Comparison of ENCODE assay signal across 23 cellular contexts in genomic region chr7:135736586-135737305, GRCh38. TPM values are rescaled to one million over a fixed set of nuclear protein-coding genes. Genes with fewer than 3 reads are reported as not detected.
"Had no signal": no experiment of that assay in that cellular context is flagged by ENCODE, and none has a peak within 500 bp of the region (broad histone marks: within the 10 kb centered on the region; RNA-seq: fewer than 3 reads in every experiment).

No MANE protein-coding gene starts in this region.

- H3K4me1 ChIP-seq: psoas muscle, testis, tibial nerve had no signal

- H3K36me3 ChIP-seq: tibial nerve had no signal

- FAIRE-seq: colon, frontal cortex had no signal

- H3K27me3 ChIP-seq: heart left ventricle, testis, tibial nerve had no signal

- H3K27ac ChIP-seq: psoas muscle, skin epidermis, testis, tibial nerve had no signal

- ATAC-seq: effector memory CD8-positive, alpha-beta T cell; heart left ventricle; left colon; left ventricle myocardium superior; psoas muscle; sciatic nerve; stimulated activated naive B cell treated with anti-CD40 and anti-IgM and Interleukin-4, amounts not matched to agents 10 μg/mL and 1 μg/mL and 100 μg/mL, for 72 hours; stimulated activated naive CD8-positive, alpha-beta T cell treated with anti-CD3 and anti-CD28 coated beads, Interleukin-15, amount 100 ng/mL, for 72 hours had no signal

- H3K9me3 ChIP-seq: heart left ventricle, psoas muscle, testis, tibial nerve had no signal

- DNase-seq: effector memory CD8-positive, alpha-beta T cell; erythroblast; heart left ventricle; hippocampal formation; left colon; left ventricle myocardium superior; mesendoderm; naive B cell; psoas muscle; retina; stimulated activated CD4-positive, alpha-beta T cell treated with anti-CD3 and anti-CD28 coated beads, Interleukin-2, amount 100 ng/mL, for 24 hours; stimulated activated CD4-positive, alpha-beta T cell treated with anti-CD3 and anti-CD28 coated beads, Interleukin-4, amount 100 ng/mL, for 4 hours; stimulated activated naive B cell treated with anti-CD40 and anti-IgM and Interleukin-4, amounts not matched to agents 10 μg/mL and 1 μg/mL and 100 μg/mL, for 72 hours; stimulated activated naive CD8-positive, alpha-beta T cell treated with anti-CD3 and anti-CD28 coated beads, Interleukin-15, amount 100 ng/mL, for 72 hours; testis had no signal

- H3K4me3 ChIP-seq: heart left ventricle, lung, psoas muscle, skin epidermis, testis, tibial nerve had no signal

RNA-seq across cellular contexts. Expression of gene SLC13A4, which starts 8.8 kb away (rescaled TPM):
- total RNA-seq: glomerular endothelial cell, left colon, psoas muscle, tibial nerve had no signal

RNA-seq across cellular contexts. Expression of gene FAM180A, which starts 11.9 kb away (rescaled TPM):
- total RNA-seq: frontal cortex, glomerular endothelial cell, kidney epithelial cell had no signal
